ENCODE assay signal across 1 cellular context in genomic region chr6:43746071-43746470, GRCh38.
A peak's percentile ranks its signal among the peaks of the same experiment; 100 is the strongest.
TF ChIP-seq lines count a peak whose summit lies in the region.

No MANE protein-coding gene starts in this region.

TF ChIP-seq in HepG2, 621 proteins besides CTCF, POLR2A, EP300 and RAD21:
- TF ChIP-seq SRF (IDR thresholded peaks at IDR 0.05; ENCODE audit: low read depth, low read length) = no peak
- peak; percentile 57; the same call in 1 of the 2 replicates for TF ChIP-seq TRIM22 (IDR thresholded peaks at IDR 0.05)
